21 cellular contexts compared by ENCODE assay signal in the genomic region with DNA sequence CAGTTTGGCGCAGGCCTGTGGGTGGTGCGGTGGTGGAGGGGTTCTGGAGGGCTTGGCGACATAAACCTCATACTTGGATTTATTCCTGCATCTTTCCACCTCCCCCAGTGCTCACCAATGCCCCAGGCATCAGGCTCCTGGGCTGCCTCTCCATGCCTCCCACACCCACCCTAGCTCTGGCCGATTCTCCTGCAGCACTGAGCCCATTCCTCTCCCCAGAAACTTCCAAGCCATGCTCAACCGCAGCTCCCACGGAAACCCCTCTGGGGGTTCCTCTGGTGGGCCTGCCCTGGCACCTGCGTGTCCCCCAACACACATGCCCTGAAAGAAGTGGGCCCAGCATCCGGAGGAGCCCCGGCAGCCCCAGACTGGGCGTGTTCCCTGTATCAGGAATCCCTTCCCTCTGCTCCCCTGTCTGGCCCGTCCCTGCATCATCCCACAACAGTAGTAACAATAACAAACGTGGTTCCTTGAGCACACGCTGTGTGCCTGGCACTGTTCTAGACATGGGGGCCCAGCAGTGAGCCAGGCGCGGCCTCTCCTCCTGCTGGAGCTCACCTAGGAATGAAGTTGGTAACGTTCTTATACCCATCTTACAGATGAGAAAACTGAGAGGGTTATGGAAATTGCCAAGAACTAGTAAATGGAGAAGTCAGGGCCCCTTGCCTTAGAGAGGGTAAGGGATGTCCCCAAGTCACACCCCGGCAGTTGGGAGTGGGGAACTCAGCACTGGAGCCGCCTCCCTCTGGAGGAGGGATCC. TPM values are rescaled to one million over a fixed set of nuclear protein-coding genes. Genes with fewer than 3 reads are reported as not detected.
DNase-seq lines count a peak whose midpoint lies in the region; ATAC-seq, FAIRE-seq and TF ChIP-seq lines count a peak whose summit lies in the region.
"Had no signal": no experiment of that assay in that cellular context is flagged by ENCODE, and none has a peak within 500 bp of the region (broad histone marks: within the 10 kb centered on the region; RNA-seq: fewer than 3 reads in every experiment).

No MANE protein-coding gene starts in this region.

- H4K20me1 ChIP-seq in K562 (replicated peaks; ENCODE audit: control insufficient read depth, insufficient read depth, low read length) = no peaks in the 10 kb centered on the region

- 89% methylated on average over 18 of the region's 18 CpGs for WGBS in K562 (ENCODE audit: insufficient coverage, low coverage, missing lambda C conversion rate)

- in situ Hi-C loops in K562 (cut with MboI) = no loop called here

- H3K4me1 ChIP-seq in K562 (replicated peaks in 1 of 2; ENCODE audit: control insufficient read depth in 2 of 2, insufficient read depth in 2 of 2, low read length in 2 of 2) (peaks cover 8 to 57% of the 10 kb centered on the region in 2 experiments; a peak in 4 of 5 replicates), upper lobe of right lung (no peaks in the 10 kb centered on the region)

- peak overlapping the region; percentile 30 for H3K27ac Mint-ChIP-seq in activated naive CD4-positive, alpha-beta T cell treated with anti-CD3 and anti-CD28 coated beads, Interleukin-2, amount 50 U/mL, for 24 hours
- no peak overlapping the region for H3K27ac Mint-ChIP-seq in activated naive CD8-positive, alpha-beta T cell treated with anti-CD3 and anti-CD28 coated beads for 36 hours
- H3K27ac Mint-ChIP-seq in activated CD4-positive, alpha-beta T cell treated with anti-CD3 and anti-CD28 coated beads, Interleukin-2, amount 10 ng/mL, durations not matched to agents 7 days and 5 days = no peak overlapping the region

- TF ChIP-seq POLR2A in K562 (conservative IDR thresholded peaks at IDR 0.05) = no peak

- no peaks in the 10 kb centered on the region for H3K9me3 ChIP-seq in K562 (replicated peaks; ENCODE audit: control insufficient read depth, insufficient read depth, low read depth, low read length)
- no peaks in the 10 kb centered on the region for H3K9me3 ChIP-seq in upper lobe of right lung

- H3K36me3 ChIP-seq in K562 (ENCODE audit: control insufficient read depth, insufficient read depth, low read length) = peaks cover 32% of the 10 kb centered on the region; the same call in 2 of the 3 replicates
- H3K36me3 ChIP-seq in upper lobe of right lung = no peaks in the 10 kb centered on the region

- no peak overlapping the region for H3K4me2 ChIP-seq in K562 (ENCODE audit: insufficient read depth, low read length)

- no peak overlapping the region for H2AFZ ChIP-seq in K562 (ENCODE audit: low read depth, low read length)
- H2AFZ ChIP-seq: GM23248, PC-9 had no signal

- intact Hi-C loops in K562 (cut with micrococcal nuclease) = loop anchor here (5.0 kb wide), 1 partner anchor 42 kb away; a partner anchor contains a TSS
- intact Hi-C loops in upper lobe of right lung (cut with DNase I) = no loop called here

- H3K79me2 ChIP-seq in K562 (ENCODE audit: control insufficient read depth, insufficient read depth, low read length) = peaks cover 28% of the 10 kb centered on the region

- ATAC-seq in K562 (no peak), upper lobe of right lung (no peak)
- ATAC-seq: Right ventricle myocardium inferior had no signal

- H3K27ac ChIP-seq in K562 (ENCODE audit: extremely low read depth, low read depth, low read length) (no peak overlapping the region), upper lobe of right lung (no peak overlapping the region)
- H3K27ac ChIP-seq: GM23248, PC-9 had no signal

- H3K9ac ChIP-seq in K562 (ENCODE audit: insufficient read depth in 1 of 2, low read depth in 2 of 2, low read length in 2 of 2) = peak overlapping the region in 1 of 2 experiments; percentile 99; a peak in 2 of 4 replicates
- H3K9ac ChIP-seq: GM23248 had no signal

- no peaks in the 10 kb centered on the region for H3K27me3 Mint-ChIP-seq in activated naive CD4-positive, alpha-beta T cell treated with anti-CD3 and anti-CD28 coated beads, Interleukin-2, amount 50 U/mL, for 24 hours
- H3K27me3 Mint-ChIP-seq in activated naive CD8-positive, alpha-beta T cell treated with anti-CD3 and anti-CD28 coated beads for 36 hours = no peaks in the 10 kb centered on the region
- H3K27me3 Mint-ChIP-seq in activated CD4-positive, alpha-beta T cell treated with anti-CD3 and anti-CD28 coated beads, Interleukin-2, amount 10 ng/mL, durations not matched to agents 7 days and 5 days = peaks cover 4% of the 10 kb centered on the region

- no peak for TF ChIP-seq EP300 in K562 (IDR thresholded peaks at IDR 0.05; ENCODE audit: low read length)

- no peak for DNase-seq in activated naive CD4-positive, alpha-beta T cell (lab: John Stamatoyannopoulos, UW)
- no peak for DNase-seq in K562 (ENCODE audit: extremely low read depth in 1 of 4, low spot score in 3 of 4)
- peak; percentile 79 for DNase-seq in mesenteric fat pad (ENCODE audit: low spot score)
- peak; percentile 51 for DNase-seq in upper lobe of right lung
- DNase-seq in activated naive CD8-positive, alpha-beta T cell treated with anti-CD3 and anti-CD28 coated beads for 36 hours = no peak
- DNase-seq in activated CD4-positive, alpha-beta T cell treated with anti-CD3 and anti-CD28 coated beads, Interleukin-2, amount 10 ng/mL, durations not matched to agents 7 days and 5 days = no peak
- no peak for DNase-seq in foreskin fibroblast
- DNase-seq: DND-41, GM23248, KBM-7, NCI-H1048, NCI-H146, NCI-H2081, NCI-H82, PC-9 had no signal

- H3K9me1 ChIP-seq in K562 (ENCODE audit: control insufficient read depth, insufficient read depth, low read length) = no peaks in the 10 kb centered on the region

- H3K27me3 ChIP-seq in K562 (ENCODE audit: control insufficient read depth in 2 of 2, insufficient read depth in 2 of 2, low read length in 2 of 2) = no peaks in the 10 kb centered on the region
- H3K27me3 ChIP-seq in upper lobe of right lung = peaks cover 5% of the 10 kb centered on the region

- no TSS peak for BruUV-seq in K562 (replicated peaks; lab: Mats Ljungman, UMichigan)

- TF ChIP-seq CTCF in K562 (IDR thresholded peaks at IDR 0.05 in 2 of 3, conservative IDR thresholded peaks at IDR 0.05 in 1 of 3; ENCODE audit: insufficient read depth in 2 of 3, low read depth in 1 of 3, low read length in 3 of 3) = no peak
- TF ChIP-seq CTCF in upper lobe of right lung (IDR thresholded peaks at IDR 0.05) = no peak
- TF ChIP-seq CTCF in foreskin fibroblast (IDR thresholded peaks at IDR 0.05; ENCODE audit: low read depth, low read length) = no peak

- no peak overlapping the region for H3K4me3 Mint-ChIP-seq in activated naive CD4-positive, alpha-beta T cell treated with anti-CD3 and anti-CD28 coated beads, Interleukin-2, amount 50 U/mL, for 24 hours
- no peak overlapping the region for H3K4me3 Mint-ChIP-seq in activated naive CD8-positive, alpha-beta T cell treated with anti-CD3 and anti-CD28 coated beads for 36 hours
- no peak overlapping the region for H3K4me3 Mint-ChIP-seq in activated CD4-positive, alpha-beta T cell treated with anti-CD3 and anti-CD28 coated beads, Interleukin-2, amount 10 ng/mL, durations not matched to agents 7 days and 5 days

- FAIRE-seq in K562 (lab: Jason Lieb, UNC) = no peak
- FAIRE-seq: G401.6 had no signal

- CTCF ChIA-PET in K562 (lab: Yijun Ruan, JAX; ENCODE audit: low intra/inter-chr PET ratio) = no interaction called here
- CTCF ChIA-PET in activated CD4-positive, alpha-beta T cell treated with anti-CD3 and anti-CD28 coated beads, Interleukin-2, amount 10 ng/mL, durations not matched to agents 7 days and 5 days (lab: Charles Lee) = no interaction called here

- no peaks in the 10 kb centered on the region for H3K4me1 Mint-ChIP-seq in activated naive CD4-positive, alpha-beta T cell treated with anti-CD3 and anti-CD28 coated beads, Interleukin-2, amount 50 U/mL, for 24 hours
- no peaks in the 10 kb centered on the region for H3K4me1 Mint-ChIP-seq in activated naive CD8-positive, alpha-beta T cell treated with anti-CD3 and anti-CD28 coated beads for 36 hours
- H3K4me1 Mint-ChIP-seq in activated CD4-positive, alpha-beta T cell treated with anti-CD3 and anti-CD28 coated beads, Interleukin-2, amount 10 ng/mL, durations not matched to agents 7 days and 5 days = no peaks in the 10 kb centered on the region

- no peaks in the 10 kb centered on the region for H3K9me3 Mint-ChIP-seq in activated naive CD4-positive, alpha-beta T cell treated with anti-CD3 and anti-CD28 coated beads, Interleukin-2, amount 50 U/mL, for 24 hours
- H3K9me3 Mint-ChIP-seq in activated naive CD8-positive, alpha-beta T cell treated with anti-CD3 and anti-CD28 coated beads for 36 hours = no peaks in the 10 kb centered on the region
- no peaks in the 10 kb centered on the region for H3K9me3 Mint-ChIP-seq in activated CD4-positive, alpha-beta T cell treated with anti-CD3 and anti-CD28 coated beads, Interleukin-2, amount 10 ng/mL, durations not matched to agents 7 days and 5 days

- TF ChIP-seq RAD21 in K562 (CRISPR knock-in tag; conservative IDR thresholded peaks at IDR 0.05 in 1 of 2, IDR thresholded peaks at IDR 0.05 in 1 of 2) = no peak

- H3K4me3 ChIP-seq in K562 = no peak overlapping the region
- H3K4me3 ChIP-seq in upper lobe of right lung = no peak overlapping the region
- H3K4me3 ChIP-seq in foreskin fibroblast (ENCODE audit: low read depth in 1 of 2, low read length in 2 of 2) = no peak overlapping the region
- H3K4me3 ChIP-seq: GM23248, PC-9 had no signal

- H3K36me3 Mint-ChIP-seq in activated naive CD4-positive, alpha-beta T cell treated with anti-CD3 and anti-CD28 coated beads, Interleukin-2, amount 50 U/mL, for 24 hours = no peaks in the 10 kb centered on the region
- H3K36me3 Mint-ChIP-seq in activated naive CD8-positive, alpha-beta T cell treated with anti-CD3 and anti-CD28 coated beads for 36 hours = peaks cover 1% of the 10 kb centered on the region
- H3K36me3 Mint-ChIP-seq in activated CD4-positive, alpha-beta T cell treated with anti-CD3 and anti-CD28 coated beads, Interleukin-2, amount 10 ng/mL, durations not matched to agents 7 days and 5 days (ENCODE audit: low read depth) = no peaks in the 10 kb centered on the region

- POLR2A ChIA-PET in K562 (lab: Yijun Ruan, JAX) = interaction anchor here (0.6 to 1.2 kb wide), 2 partner anchors 137 to 1874 kb away, joined by 3 to 4 read pairs; a partner anchor contains a TSS
- POLR2A ChIA-PET in activated CD4-positive, alpha-beta T cell treated with anti-CD3 and anti-CD28 coated beads, Interleukin-2, amount 10 ng/mL, durations not matched to agents 7 days and 5 days (lab: Charles Lee) = no interaction called here

RNA-seq across cellular contexts. Expression of a gene that starts 2.3 kb away (rescaled TPM):
- 205 and 513 TPM in 2 replicates for total RNA-seq in K562 (2011; cell fraction: chromatin; rRNA removed; ENCODE audit: low replicate concordance)
- 438 and 448 TPM in 2 replicates for total RNA-seq in K562 (2011; cell fraction: nucleolus; rRNA removed)
- 292 and 307 TPM in 2 replicates for total RNA-seq in K562 (2011; cell fraction: nucleoplasm; rRNA removed)
- total RNA-seq in K562 (2014; rRNA removed) (61.3 and 77.8 TPM in 2 replicates), K562 (2014; rRNA removed; fragmentation: Illumina TruSeq; extraction: Trizol) (41.5 and 43.6 TPM in 2 replicates), K562 (2015; rRNA removed; fragmentation: Illumina TruSeq; extraction: Trizol) (41.7 and 43.7 TPM in 2 replicates), K562 (2021) (113 and 121 TPM in 2 replicates), mesenteric fat pad (not detected), upper lobe of right lung (17.1 TPM)
- polyA plus RNA-seq in K562 (2011; rRNA removed) (112 and 157 TPM in 2 replicates), K562 (2014; fragmentation: Illumina TruSeq; extraction: Trizol) (76.1 and 104 TPM in 2 replicates), K562 (2014; fragmentation: Nextera tagmentation; extraction: Ambion mirVana) (10 to 100 TPM; 12.1 to 21.0 TPM), K562 (2014; rRNA removed) (106 and 107 TPM in 2 replicates)
- 149 and 221 TPM in 2 replicates for polyA plus RNA-seq in K562 (2011; cell fraction: cytosol; rRNA removed)
- polyA plus RNA-seq in K562 (2011; cell fraction: nucleus; rRNA removed) = 780 and 951 TPM in 2 replicates
- polyA plus RNA-seq in K562 (2012) = 109 and 148 TPM in 2 replicates
- 23.0 and 37.7 TPM in 2 replicates for polyA minus RNA-seq in K562 (2011; rRNA and poly(A)+ RNA removed)
- 26.8 and 31.8 TPM in 2 replicates for polyA minus RNA-seq in K562 (2011; cell fraction: cytosol; rRNA and poly(A)+ RNA removed)
- 53.4 and 78.8 TPM in 2 replicates for polyA minus RNA-seq in K562 (2011; cell fraction: nucleus; rRNA and poly(A)+ RNA removed)
- 10 to 100 TPM; 11.2 to 13.1 TPM for total RNA-seq in activated naive CD8-positive, alpha-beta T cell treated with anti-CD3 and anti-CD28 coated beads for 36 hours
- under 1 TPM; 0.27 to 0.67 TPM for total RNA-seq in activated CD4-positive, alpha-beta T cell treated with anti-CD3 and anti-CD28 coated beads, Interleukin-2, amount 10 ng/mL, durations not matched to agents 7 days and 5 days
- total RNA-seq: A172, GM23248, NCI-H460, Right ventricle myocardium inferior had no signal
- polyA plus RNA-seq: GM23248 had no signal

RNA-seq across cellular contexts. Expression of a gene that starts 10.7 kb away (rescaled TPM):
- 1.4 TPM in 1 of 2 replicates, not detected in the other for total RNA-seq in K562 (2011; cell fraction: chromatin; rRNA removed; ENCODE audit: low replicate concordance)
- 0.83 TPM in 1 of 2 replicates, not detected in the other for total RNA-seq in K562 (2011; cell fraction: nucleolus; rRNA removed)
- not detected in 2 replicates for total RNA-seq in K562 (2011; cell fraction: nucleoplasm; rRNA removed)
- total RNA-seq in K562 (2014; rRNA removed) = 0.24 TPM in 1 of 2 replicates, not detected in the other
- not detected in 2 replicates for total RNA-seq in K562 (2014; rRNA removed; fragmentation: Illumina TruSeq; extraction: Trizol)
- total RNA-seq in K562 (2015; rRNA removed; fragmentation: Illumina TruSeq; extraction: Trizol) = 0.25 TPM in 1 of 2 replicates, not detected in the other
- total RNA-seq in K562 (2021) = 0.35 and 0.40 TPM in 2 replicates
- 0.43 and 0.58 TPM in 2 replicates for polyA plus RNA-seq in K562 (2011; rRNA removed)
- 0.40 and 0.46 TPM in 2 replicates for polyA plus RNA-seq in K562 (2011; cell fraction: cytosol; rRNA removed)
- 1.2 and 1.5 TPM in 2 replicates for polyA plus RNA-seq in K562 (2011; cell fraction: nucleus; rRNA removed)
- 0.87 and 2.6 TPM in 2 replicates for polyA plus RNA-seq in K562 (2012)
- 0.40 TPM in 1 of 2 replicates, not detected in the other for polyA plus RNA-seq in K562 (2014; fragmentation: Illumina TruSeq; extraction: Trizol)
- polyA plus RNA-seq in K562 (2014; fragmentation: Nextera tagmentation; extraction: Ambion mirVana) = not detected
- 0.33 and 0.49 TPM in 2 replicates for polyA plus RNA-seq in K562 (2014; rRNA removed)
- polyA minus RNA-seq in K562 (2011; rRNA and poly(A)+ RNA removed) = 0.45 TPM in 1 of 2 replicates, not detected in the other
- not detected in 2 replicates for polyA minus RNA-seq in K562 (2011; cell fraction: cytosol; rRNA and poly(A)+ RNA removed)
- 0.56 and 0.67 TPM in 2 replicates for polyA minus RNA-seq in K562 (2011; cell fraction: nucleus; rRNA and poly(A)+ RNA removed)
- not detected for total RNA-seq in mesenteric fat pad
- total RNA-seq in upper lobe of right lung = not detected
- 1 to 10 TPM; 1.1 to 1.6 TPM for total RNA-seq in activated naive CD8-positive, alpha-beta T cell treated with anti-CD3 and anti-CD28 coated beads for 36 hours
- total RNA-seq in activated CD4-positive, alpha-beta T cell treated with anti-CD3 and anti-CD28 coated beads, Interleukin-2, amount 10 ng/mL, durations not matched to agents 7 days and 5 days = 1 to 10 TPM; 2.3 to 3.1 TPM
- total RNA-seq: GM23248 had no signal
- polyA plus RNA-seq: GM23248 had no signal

RNA-seq across cellular contexts. Expression of a gene that starts 21.1 kb away (rescaled TPM):
- not detected in 2 replicates for total RNA-seq in K562 (2011; cell fraction: chromatin; rRNA removed; ENCODE audit: low replicate concordance)
- total RNA-seq in K562 (2011; cell fraction: nucleolus; rRNA removed) = not detected in 2 replicates
- not detected in 2 replicates for total RNA-seq in K562 (2011; cell fraction: nucleoplasm; rRNA removed)
- total RNA-seq in K562 (2014; rRNA removed) (not detected in 2 replicates), K562 (2014; rRNA removed; fragmentation: Illumina TruSeq; extraction: Trizol) (not detected in 2 replicates), K562 (2015; rRNA removed; fragmentation: Illumina TruSeq; extraction: Trizol) (not detected in 2 replicates), K562 (2021) (not detected in 2 replicates), mesenteric fat pad (not detected), upper lobe of right lung (not detected)
- polyA plus RNA-seq in K562 (2011; rRNA removed) (not detected in 2 replicates), K562 (2014; fragmentation: Illumina TruSeq; extraction: Trizol) (not detected in 2 replicates), K562 (2014; fragmentation: Nextera tagmentation; extraction: Ambion mirVana) (not detected), K562 (2014; rRNA removed) (not detected in 2 replicates)
- polyA plus RNA-seq in K562 (2011; cell fraction: cytosol; rRNA removed) = not detected in 2 replicates
- polyA plus RNA-seq in K562 (2011; cell fraction: nucleus; rRNA removed) = not detected in 2 replicates
- not detected in 2 replicates for polyA plus RNA-seq in K562 (2012)
- 0.18 TPM in 1 of 2 replicates, not detected in the other for polyA minus RNA-seq in K562 (2011; rRNA and poly(A)+ RNA removed)
- not detected in 2 replicates for polyA minus RNA-seq in K562 (2011; cell fraction: cytosol; rRNA and poly(A)+ RNA removed)
- polyA minus RNA-seq in K562 (2011; cell fraction: nucleus; rRNA and poly(A)+ RNA removed) = not detected in 2 replicates
- not detected for total RNA-seq in activated naive CD8-positive, alpha-beta T cell treated with anti-CD3 and anti-CD28 coated beads for 36 hours
- total RNA-seq in activated CD4-positive, alpha-beta T cell treated with anti-CD3 and anti-CD28 coated beads, Interleukin-2, amount 10 ng/mL, durations not matched to agents 7 days and 5 days = not detected
- total RNA-seq: A172, GM23248, NCI-H460, PC-9, Right ventricle myocardium inferior had no signal
- polyA plus RNA-seq: BJ, GM23248 had no signal

RNA-seq across cellular contexts. Expression of a gene that starts 32.0 kb away (rescaled TPM):
- not detected in 2 replicates for total RNA-seq in K562 (2011; cell fraction: chromatin; rRNA removed; ENCODE audit: low replicate concordance)
- total RNA-seq in K562 (2011; cell fraction: nucleolus; rRNA removed) = not detected in 2 replicates
- not detected in 2 replicates for total RNA-seq in K562 (2011; cell fraction: nucleoplasm; rRNA removed)
- total RNA-seq in K562 (2014; rRNA removed) (not detected in 2 replicates), K562 (2014; rRNA removed; fragmentation: Illumina TruSeq; extraction: Trizol) (not detected in 2 replicates), K562 (2015; rRNA removed; fragmentation: Illumina TruSeq; extraction: Trizol) (not detected in 2 replicates), K562 (2021) (not detected in 2 replicates), mesenteric fat pad (not detected), upper lobe of right lung (not detected)
- polyA plus RNA-seq in K562 (2011; rRNA removed) (not detected in 2 replicates), K562 (2014; fragmentation: Illumina TruSeq; extraction: Trizol) (not detected in 2 replicates), K562 (2014; fragmentation: Nextera tagmentation; extraction: Ambion mirVana) (not detected), K562 (2014; rRNA removed) (not detected in 2 replicates)
- not detected in 2 replicates for polyA plus RNA-seq in K562 (2011; cell fraction: cytosol; rRNA removed)
- not detected in 2 replicates for polyA plus RNA-seq in K562 (2011; cell fraction: nucleus; rRNA removed)
- polyA plus RNA-seq in K562 (2012) = 0.06 TPM in 1 of 2 replicates, not detected in the other
- polyA minus RNA-seq in K562 (2011; rRNA and poly(A)+ RNA removed) = not detected in 2 replicates
- not detected in 2 replicates for polyA minus RNA-seq in K562 (2011; cell fraction: cytosol; rRNA and poly(A)+ RNA removed)
- not detected in 2 replicates for polyA minus RNA-seq in K562 (2011; cell fraction: nucleus; rRNA and poly(A)+ RNA removed)
- under 1 TPM; 0.40 to 0.54 TPM for total RNA-seq in activated naive CD8-positive, alpha-beta T cell treated with anti-CD3 and anti-CD28 coated beads for 36 hours
- not detected for total RNA-seq in activated CD4-positive, alpha-beta T cell treated with anti-CD3 and anti-CD28 coated beads, Interleukin-2, amount 10 ng/mL, durations not matched to agents 7 days and 5 days
- total RNA-seq: GM23248, NCI-H460, Right ventricle myocardium inferior had no signal
- polyA plus RNA-seq: BJ, GM23248 had no signal

RNA-seq across cellular contexts. Expression of a gene that starts 38.6 kb away (rescaled TPM):
- total RNA-seq in K562 (2011; cell fraction: chromatin; rRNA removed; ENCODE audit: low replicate concordance) = not detected in 2 replicates
- total RNA-seq in K562 (2011; cell fraction: nucleolus; rRNA removed) = not detected in 2 replicates
- total RNA-seq in K562 (2011; cell fraction: nucleoplasm; rRNA removed) = not detected in 2 replicates
- not detected in 2 replicates for total RNA-seq in K562 (2014; rRNA removed)
- total RNA-seq in K562 (2014; rRNA removed; fragmentation: Illumina TruSeq; extraction: Trizol) = not detected in 2 replicates
- not detected in 2 replicates for total RNA-seq in K562 (2015; rRNA removed; fragmentation: Illumina TruSeq; extraction: Trizol)
- not detected in 2 replicates for total RNA-seq in K562 (2021)
- polyA plus RNA-seq in K562 (2011; rRNA removed) = 0.13 TPM in 1 of 2 replicates, not detected in the other
- polyA plus RNA-seq in K562 (2011; cell fraction: cytosol; rRNA removed) = 0.07 TPM in 1 of 2 replicates, not detected in the other
- 0.29 and 0.97 TPM in 2 replicates for polyA plus RNA-seq in K562 (2011; cell fraction: nucleus; rRNA removed)
- 0.24 TPM in 1 of 2 replicates, not detected in the other for polyA plus RNA-seq in K562 (2012)
- polyA plus RNA-seq in K562 (2014; fragmentation: Illumina TruSeq; extraction: Trizol) = not detected in 2 replicates
- not detected for polyA plus RNA-seq in K562 (2014; fragmentation: Nextera tagmentation; extraction: Ambion mirVana)
- 0.42 TPM in 1 of 2 replicates, not detected in the other for polyA plus RNA-seq in K562 (2014; rRNA removed)
- polyA minus RNA-seq in K562 (2011; rRNA and poly(A)+ RNA removed) = not detected in 2 replicates
- not detected in 2 replicates for polyA minus RNA-seq in K562 (2011; cell fraction: cytosol; rRNA and poly(A)+ RNA removed)
- polyA minus RNA-seq in K562 (2011; cell fraction: nucleus; rRNA and poly(A)+ RNA removed) = not detected in 2 replicates
- not detected for total RNA-seq in mesenteric fat pad
- total RNA-seq in upper lobe of right lung = 15.2 TPM
- total RNA-seq in activated naive CD8-positive, alpha-beta T cell treated with anti-CD3 and anti-CD28 coated beads for 36 hours = not detected
- total RNA-seq in activated CD4-positive, alpha-beta T cell treated with anti-CD3 and anti-CD28 coated beads, Interleukin-2, amount 10 ng/mL, durations not matched to agents 7 days and 5 days = not detected
- total RNA-seq: A172, GM23248, NCI-H460, Right ventricle myocardium inferior had no signal
- polyA plus RNA-seq: BJ, GM23248 had no signal

Comparison
In these comparisons a context has a peak if more than half of its experiments do, and no peak if none do; other contexts are left out.
1. DNase-seq: peak in mesenteric fat pad (single experiment) and upper lobe of right lung (single experiment); none in activated naive CD4-positive, alpha-beta T cell (0 of 4), K562 (0 of 4), activated naive CD8-positive, alpha-beta T cell treated with anti-CD3 and anti-CD28 coated beads for 36 hours (single experiment), activated CD4-positive, alpha-beta T cell treated with anti-CD3 and anti-CD28 coated beads, Interleukin-2, amount 10 ng/mL, durations not matched to agents 7 days and 5 days (single experiment) and foreskin fibroblast (0 of 2).